Comparison of ENCODE assay signal across 8 cellular contexts in the genomic region with DNA sequence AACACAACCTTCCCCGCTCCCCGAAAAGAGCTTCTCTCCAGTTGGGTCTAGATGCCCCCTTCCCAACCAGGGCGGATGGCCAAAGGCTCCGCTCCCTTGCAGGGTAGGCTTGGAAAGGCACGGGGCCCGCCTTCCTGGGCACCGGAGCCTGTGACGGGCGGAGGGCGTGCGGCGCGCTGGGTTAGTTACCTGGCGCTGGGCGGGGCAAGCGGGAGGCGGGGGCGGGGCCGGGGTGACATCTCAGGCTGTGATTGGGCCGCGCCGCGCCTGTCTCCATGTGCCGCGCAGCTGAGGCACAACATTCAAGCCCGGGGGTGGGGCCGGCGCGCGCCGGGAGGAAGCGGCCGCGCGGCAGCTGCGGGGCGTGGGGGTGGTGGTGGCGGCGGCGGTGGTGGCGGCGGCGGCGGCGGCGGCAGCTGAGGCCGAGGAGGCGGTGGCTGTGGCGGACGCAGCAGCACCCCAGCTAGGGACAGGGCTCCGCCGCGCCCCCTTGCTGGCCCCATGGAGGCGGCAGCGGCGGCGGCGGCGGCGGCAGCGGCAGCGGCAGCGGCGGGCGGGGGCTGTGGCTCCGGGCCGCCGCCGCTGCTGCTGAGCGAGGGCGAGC. TPM values are rescaled to one million over a fixed set of nuclear protein-coding genes. Genes with fewer than 3 reads are reported as not detected.
DNase-seq lines count a peak whose midpoint lies in the region; ATAC-seq and TF ChIP-seq lines count a peak whose summit lies in the region.

Gene REPS2, plus strand, starts transcription at position 298 of the 604 bp plus-strand sequence. Its CDS starts 204 bp downstream, at position 502.

- no TSS peak for BruUV-seq in A673 (replicated peaks; lab: Mats Ljungman, UMichigan)

- H3K36me3 ChIP-seq in A673 (ENCODE audit: insufficient read depth, low read length, poor library complexity, severe bottlenecking), result no peaks in the 10 kb centered on the region
- no peaks in the 10 kb centered on the region for H3K36me3 ChIP-seq in kidney epithelial cell (ENCODE audit: control insufficient read depth, insufficient read depth, low read length)

- POLR2A ChIA-PET in A673 (lab: Charles Lee; ENCODE audit: low non-redundant PET), result no interaction called here

- H3K4me3 ChIP-seq in A673 (ENCODE audit: low read depth, low read length, poor library complexity, severe bottlenecking), result peak within 1 kb of the TSS; percentile 43
- peak within 1 kb of the TSS; percentile 48 for H3K4me3 ChIP-seq in kidney epithelial cell (ENCODE audit: low read depth, low read length)

- no peaks in the 10 kb centered on the region for H3K4me1 ChIP-seq in A673 (ENCODE audit: insufficient read depth, low read length, poor library complexity, severe bottlenecking)

- intact Hi-C loops in A673 (cut with micrococcal nuclease; ENCODE audit: unreplicated experiment), result no loop called here

- no peaks in the 10 kb centered on the region for H3K9me3 ChIP-seq in A673 (ENCODE audit: low read depth, low read length, poor library complexity, severe bottlenecking)

- TF ChIP-seq CTCF in A673 (conservative IDR thresholded peaks at IDR 0.05; ENCODE audit: low read depth, low read length) (no peak), kidney epithelial cell (IDR thresholded peaks at IDR 0.05; ENCODE audit: insufficient read depth, low read length, poor library complexity, severe bottlenecking) (no peak)

- DNase-seq in A673 (ENCODE audit: low spot score) (peak; percentile 81), NCI-H2227 treated with DMSO at 0.1 percent for 48 hours (lab: John Stamatoyannopoulos, UW) (peak; percentile 70), cerebellar cortex (ENCODE audit: low spot score) (peak; percentile 76), kidney epithelial cell (ENCODE audit: low read depth) (peak; percentile 9)
- DNase-seq in activated CD4-positive, alpha-beta T cell treated with anti-CD3 and anti-CD28 coated beads for 1 hour, result peak; percentile 67
- DNase-seq in stimulated activated CD4-positive, alpha-beta T cell treated with anti-CD3 and anti-CD28 coated beads, Interleukin-15, amount 100 ng/mL, for 1 hour (ENCODE audit: low read depth in 1 of 2, low spot score in 1 of 2), result peak; percentile 51 to 69

- ATAC-seq in GM18868 (IDR thresholded peaks at IDR 0.05; ENCODE audit: unreplicated experiment), result peak; percentile 97
- peak; percentile 85 for ATAC-seq in HG03097 (IDR thresholded peaks at IDR 0.05; ENCODE audit: low FRiP score, unreplicated experiment)

- H3K27ac ChIP-seq in A673 (ENCODE audit: low read depth, low read length, poor library complexity, severe bottlenecking), result no peak within 1 kb of the TSS

- CTCF ChIA-PET in A673 (lab: Charles Lee), result interaction anchor here (0.6 to 0.8 kb wide), 2 partner anchors 63 to 288 kb away, joined by 4 to 7 read pairs; no protein-coding TSS in a partner anchor

- H3K27me3 ChIP-seq in A673 (replicated peaks; ENCODE audit: insufficient read depth, low read depth, low read length, poor library complexity) (peaks cover 29% of the 10 kb centered on the region), kidney epithelial cell (ENCODE audit: control insufficient read depth, insufficient read depth, low read length) (peaks cover 8% of the 10 kb centered on the region)

RNA-seq across cellular contexts. Expression of gene REPS2, which starts in this region (rescaled TPM):
- total RNA-seq in A673 (2021) (0.04 and 0.31 TPM in 2 replicates), kidney epithelial cell (1.3 and 1.8 TPM in 2 replicates)

Comparison
In these comparisons a context has a peak if more than half of its experiments do, and no peak if none do; other contexts are left out.
1. Peak in DNase-seq and H3K4me3 ChIP-seq in A673; RNA of the gene not detected or under 1 TPM.
2. DNase-seq: peak in every context shown above with its lines; median percentile 81 in A673; 76 in cerebellar cortex; 70 in NCI-H2227 treated with DMSO at 0.1 percent for 48 hours; 67 in activated CD4-positive, alpha-beta T cell treated with anti-CD3 and anti-CD28 coated beads for 1 hour; 60 in stimulated activated CD4-positive, alpha-beta T cell treated with anti-CD3 and anti-CD28 coated beads, Interleukin-15, amount 100 ng/mL, for 1 hour; 9 in kidney epithelial cell.